8 cellular contexts compared by ENCODE assay signal in the genomic region with DNA sequence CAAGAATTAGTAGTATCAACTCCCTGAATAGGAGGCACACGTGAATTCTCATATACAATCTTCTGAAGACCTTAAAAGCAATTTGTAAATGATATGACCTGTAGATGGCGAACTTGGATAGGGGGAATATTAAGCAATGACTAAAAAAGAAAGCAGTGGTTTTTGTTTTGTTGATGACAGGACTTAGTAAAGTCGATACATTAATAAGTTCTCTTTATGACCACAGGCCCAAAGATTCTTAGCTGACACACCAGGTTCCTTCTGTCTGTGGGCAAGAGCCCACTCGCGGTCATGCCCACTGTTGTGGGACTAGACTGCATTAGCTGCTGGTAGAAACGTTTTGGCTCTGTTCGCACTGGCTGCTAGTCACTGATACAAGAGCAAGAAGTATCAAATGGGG. TPM values are rescaled to one million over a fixed set of nuclear protein-coding genes. Genes with fewer than 3 reads are reported as not detected.
A peak's percentile ranks its signal among the peaks of the same experiment; 100 is the strongest.
DNase-seq lines count a peak whose midpoint lies in the region; TF ChIP-seq lines count a peak whose summit lies in the region.

No MANE protein-coding gene starts in this region.

- H3K4me2 ChIP-seq in GM23248 (ENCODE audit: unreplicated experiment) (peak overlapping the region; percentile 37), fibroblast of lung (ENCODE audit: extremely low read depth, insufficient read depth, low read length) (no peak overlapping the region)

- H3K79me2 ChIP-seq in GM23248 (ENCODE audit: insufficient read depth) (no peaks in the 10 kb centered on the region), fibroblast of lung (ENCODE audit: control insufficient read depth, insufficient read depth, low read length) (no peaks in the 10 kb centered on the region)

- TF ChIP-seq EP300 in Ishikawa (IDR thresholded peaks at IDR 0.05; ENCODE audit: borderline replicate concordance), result no peak

- H4K20me1 ChIP-seq in GM23248 (ENCODE audit: insufficient read depth), result no peaks in the 10 kb centered on the region
- no peaks in the 10 kb centered on the region for H4K20me1 ChIP-seq in fibroblast of lung (ENCODE audit: control insufficient read depth, extremely low read depth, insufficient read depth, low read length)

- DNase-seq in ACHN (peak; percentile 54), GDM1 (lab: John Stamatoyannopoulos, UW) (peak; percentile 12), GM23248 (peak; percentile 70), RKO (ENCODE audit: low spot score) (peak; percentile 73), fibroblast of lung (ENCODE audit: low read depth in 2 of 2) (peak; percentile 35 to 79), pulmonary artery endothelial cell (ENCODE audit: low read depth, low spot score) (peak; percentile 15), NCI-H146 treated with DMSO at 0.1 percent for 48 hours (lab: John Stamatoyannopoulos, UW; ENCODE audit: unreplicated experiment) (no peak)

- peak; percentile 75 for TF ChIP-seq RAD21 in Ishikawa (IDR thresholded peaks at IDR 0.05; ENCODE audit: low read depth)

- H2AFZ ChIP-seq in GM23248 (peak overlapping the region; percentile 67), fibroblast of lung (ENCODE audit: low read length) (peak overlapping the region; percentile 66)

- H3K9me2 ChIP-seq in GM23248 (ENCODE audit: insufficient read depth), result no peaks in the 10 kb centered on the region

- H3K4me1 ChIP-seq in GM23248 (ENCODE audit: insufficient read depth) (no peaks in the 10 kb centered on the region), fibroblast of lung (ENCODE audit: control insufficient read depth, extremely low read depth, insufficient read depth, low read length) (no peaks in the 10 kb centered on the region)

- in situ Hi-C loops in ACHN (cut with HindIII; ENCODE audit: low pct_ligation_motif_present, low pct_unique_long_range_greater_than_20kb, low sequenced_read_pairs), result no loop called here
- in situ Hi-C loops in GM23248 (cut with MboI), result no loop called here

- H3F3A ChIP-seq in GM23248 (ENCODE audit: insufficient read depth), result no peaks in the 10 kb centered on the region

- H3K4me3 ChIP-seq in GM23248 (peak overlapping the region; percentile 17; the same call in 1 of the 2 replicates), fibroblast of lung (replicated peaks in 1 of 4; ENCODE audit: control extremely low read depth in 1 of 4, insufficient read depth in 1 of 4, low read depth in 3 of 4, low read length in 4 of 4) (no peak overlapping the region)

- H3K27ac ChIP-seq in GM23248 (no peak overlapping the region), fibroblast of lung (ENCODE audit: insufficient read depth, low read length) (no peak overlapping the region)

- WGBS in GM23248 (ENCODE audit: low coverage in 1 of 2, low lambda C conversion rate in 2 of 2, missing lambda C conversion rate in 2 of 2), 2 experiments, result 28 to 42% methylated on average over 7 of the region's 7 CpGs

- H3K9me3 ChIP-seq in GM23248 (ENCODE audit: low read depth) (no peaks in the 10 kb centered on the region), fibroblast of lung (ENCODE audit: control insufficient read depth, insufficient read depth, low read depth, low read length) (no peaks in the 10 kb centered on the region)

- H3K27me3 ChIP-seq in GM23248 (replicated peaks; ENCODE audit: insufficient read depth) (no peaks in the 10 kb centered on the region), fibroblast of lung (ENCODE audit: control insufficient read depth, insufficient read depth, low read length) (no peaks in the 10 kb centered on the region)

- H3K36me3 ChIP-seq in GM23248 (ENCODE audit: low read depth), result no peaks in the 10 kb centered on the region
- no peaks in the 10 kb centered on the region for H3K36me3 ChIP-seq in fibroblast of lung (ENCODE audit: control insufficient read depth, insufficient read depth, low read length)

- peak; percentile 21 to 55 for TF ChIP-seq CTCF in fibroblast of lung (conservative IDR thresholded peaks at IDR 0.05 in 1 of 2, IDR thresholded peaks at IDR 0.05 in 1 of 2; ENCODE audit: low read depth in 1 of 2, low read length in 2 of 2)

- H3K9ac ChIP-seq in GM23248 (0 out of 2 replicates have a peak overlapping the region, but pooled peaks have one; percentile 28), fibroblast of lung (ENCODE audit: insufficient read depth, low read length) (no peak overlapping the region)

TF ChIP-seq in Ishikawa, 13 proteins besides CTCF, POLR2A, EP300 and RAD21:
- TF ChIP-seq ZBTB7A (IDR thresholded peaks at IDR 0.05; ENCODE audit: low read depth), result no peak
- TF ChIP-seq, protein P1, sequence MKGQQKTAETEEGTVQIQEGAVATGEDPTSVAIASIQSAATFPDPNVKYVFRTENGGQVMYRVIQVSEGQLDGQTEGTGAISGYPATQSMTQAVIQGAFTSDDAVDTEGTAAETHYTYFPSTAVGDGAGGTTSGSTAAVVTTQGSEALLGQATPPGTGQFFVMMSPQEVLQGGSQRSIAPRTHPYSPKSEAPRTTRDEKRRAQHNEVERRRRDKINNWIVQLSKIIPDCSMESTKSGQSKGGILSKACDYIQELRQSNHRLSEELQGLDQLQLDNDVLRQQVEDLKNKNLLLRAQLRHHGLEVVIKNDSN (IDR thresholded peaks at IDR 0.05), result no peak
- no peak for TF ChIP-seq TEAD4 (IDR thresholded peaks at IDR 0.05)
- TF ChIP-seq CEBPB (IDR thresholded peaks at IDR 0.05), result no peak
- TF ChIP-seq, protein P2, sequence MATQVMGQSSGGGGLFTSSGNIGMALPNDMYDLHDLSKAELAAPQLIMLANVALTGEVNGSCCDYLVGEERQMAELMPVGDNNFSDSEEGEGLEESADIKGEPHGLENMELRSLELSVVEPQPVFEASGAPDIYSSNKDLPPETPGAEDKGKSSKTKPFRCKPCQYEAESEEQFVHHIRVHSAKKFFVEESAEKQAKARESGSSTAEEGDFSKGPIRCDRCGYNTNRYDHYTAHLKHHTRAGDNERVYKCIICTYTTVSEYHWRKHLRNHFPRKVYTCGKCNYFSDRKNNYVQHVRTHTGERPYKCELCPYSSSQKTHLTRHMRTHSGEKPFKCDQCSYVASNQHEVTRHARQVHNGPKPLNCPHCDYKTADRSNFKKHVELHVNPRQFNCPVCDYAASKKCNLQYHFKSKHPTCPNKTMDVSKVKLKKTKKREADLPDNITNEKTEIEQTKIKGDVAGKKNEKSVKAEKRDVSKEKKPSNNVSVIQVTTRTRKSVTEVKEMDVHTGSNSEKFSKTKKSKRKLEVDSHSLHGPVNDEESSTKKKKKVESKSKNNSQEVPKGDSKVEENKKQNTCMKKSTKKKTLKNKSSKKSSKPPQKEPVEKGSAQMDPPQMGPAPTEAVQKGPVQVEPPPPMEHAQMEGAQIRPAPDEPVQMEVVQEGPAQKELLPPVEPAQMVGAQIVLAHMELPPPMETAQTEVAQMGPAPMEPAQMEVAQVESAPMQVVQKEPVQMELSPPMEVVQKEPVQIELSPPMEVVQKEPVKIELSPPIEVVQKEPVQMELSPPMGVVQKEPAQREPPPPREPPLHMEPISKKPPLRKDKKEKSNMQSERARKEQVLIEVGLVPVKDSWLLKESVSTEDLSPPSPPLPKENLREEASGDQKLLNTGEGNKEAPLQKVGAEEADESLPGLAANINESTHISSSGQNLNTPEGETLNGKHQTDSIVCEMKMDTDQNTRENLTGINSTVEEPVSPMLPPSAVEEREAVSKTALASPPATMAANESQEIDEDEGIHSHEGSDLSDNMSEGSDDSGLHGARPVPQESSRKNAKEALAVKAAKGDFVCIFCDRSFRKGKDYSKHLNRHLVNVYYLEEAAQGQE (IDR thresholded peaks at IDR 0.05; ENCODE audit: low read depth), result no peak

RNA-seq across cellular contexts. Expression of gene ALPK1, which starts 30.8 kb away (rescaled TPM):
- total RNA-seq in GM23248 (2014; rRNA removed; shearing (Covaris generic)), result 7.9 and 8.6 TPM in 2 replicates
- 7.3 and 7.7 TPM in 2 replicates for polyA plus RNA-seq in GM23248 (2016; fragmentation: Nextera tagmentation; extraction: Ambion mirVana)
- 30.8 and 50.2 TPM in 2 replicates for total RNA-seq in fibroblast of lung
- polyA plus RNA-seq in fibroblast of lung, result 6.2 and 9.3 TPM in 2 replicates
- 4.3 and 7.2 TPM in 2 replicates for polyA plus RNA-seq in fibroblast of lung (2012)
- polyA minus RNA-seq in fibroblast of lung (ENCODE audit: low replicate concordance), result 2.9 and 3.9 TPM in 2 replicates
- 7.1 and 8.9 TPM in 2 replicates for total RNA-seq in pulmonary artery endothelial cell

RNA-seq across cellular contexts. Expression of gene TIFA, which starts 42.2 kb away (rescaled TPM):
- 5.9 and 22.8 TPM in 2 replicates for total RNA-seq in GM23248 (2014; rRNA removed; shearing (Covaris generic))
- 13.1 and 13.3 TPM in 2 replicates for polyA plus RNA-seq in GM23248 (2016; fragmentation: Nextera tagmentation; extraction: Ambion mirVana)
- total RNA-seq in fibroblast of lung, result 3.9 and 4.6 TPM in 2 replicates
- polyA plus RNA-seq in fibroblast of lung, result 4.2 and 5.0 TPM in 2 replicates
- 4.0 and 4.4 TPM in 2 replicates for polyA plus RNA-seq in fibroblast of lung (2012)
- 0.22 TPM in 1 of 2 replicates, not detected in the other for polyA minus RNA-seq in fibroblast of lung (ENCODE audit: low replicate concordance)
- total RNA-seq in pulmonary artery endothelial cell, result 15.0 and 18.5 TPM in 2 replicates
